In the genomic region with DNA sequence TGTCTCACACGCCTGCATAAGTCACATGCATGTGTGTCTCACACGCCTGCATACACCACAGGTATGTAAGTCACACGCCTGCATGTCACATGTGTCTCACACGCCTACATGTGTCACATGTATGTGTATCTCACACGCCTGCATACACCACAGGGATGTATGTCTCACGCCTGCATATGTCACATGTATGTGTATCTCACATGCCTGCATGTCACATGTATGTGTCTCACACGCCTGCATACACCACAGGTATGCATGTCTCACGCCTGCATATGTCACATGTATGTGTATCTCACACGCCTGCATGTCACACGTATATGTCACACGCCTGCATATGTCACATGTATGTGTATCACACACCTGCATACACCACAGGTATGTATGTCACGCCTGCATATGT, we compare ENCODE assay signal across 25 cellular contexts. TPM values are rescaled to one million over a fixed set of nuclear protein-coding genes. Genes with fewer than 3 reads are reported as not detected.
A peak's percentile ranks its signal among the peaks of the same experiment; 100 is the strongest.
DNase-seq lines count a peak whose midpoint lies in the region; ATAC-seq, FAIRE-seq and TF ChIP-seq lines count a peak whose summit lies in the region.
"Had no signal": no experiment of that assay in that cellular context is flagged by ENCODE, and none has a peak within 500 bp of the region (broad histone marks: within the 10 kb centered on the region; RNA-seq: fewer than 3 reads in every experiment).

No MANE protein-coding gene starts in this region.

- no peaks in the 10 kb centered on the region for H3K36me3 ChIP-seq in H1 (ENCODE audit: control insufficient read depth in 2 of 4, insufficient read depth in 4 of 4, low read length in 3 of 4)
- H3K36me3 ChIP-seq in gastroesophageal sphincter = peaks cover 0 to 1% of the 10 kb centered on the region in 2 donors
- H3K36me3 ChIP-seq: BE2C, HAP-1 had no signal

- no peaks in the 10 kb centered on the region for H3K27me3 Mint-ChIP-seq in activated T-cell treated with anti-CD3 and anti-CD28 coated beads, Interleukin-2, amount 50 U/mL, for 72 hours (ENCODE audit: low read depth)
- H3K27me3 Mint-ChIP-seq: CD4-positive, alpha-beta T cell; CD8-positive, alpha-beta memory T cell had no signal

- H2AFZ ChIP-seq in H1 (ENCODE audit: low read length) = no peak overlapping the region
- H2AFZ ChIP-seq: GM23338 had no signal

- ATAC-seq in activated T-cell treated with anti-CD3 and anti-CD28 coated beads, Interleukin-2, amount 50 U/mL, for 72 hours (replicated peaks in 1 of 2) = no peak
- ATAC-seq in A549 (no peak), gastroesophageal sphincter (no peak)
- ATAC-seq: GM23338 had no signal

- H3K9ac ChIP-seq in H1 (replicated peaks in 1 of 4; ENCODE audit: extremely low read depth in 1 of 4, low read depth in 3 of 4, low read length in 3 of 4) = no peak overlapping the region

- H2BK15ac ChIP-seq in H1 (ENCODE audit: low read length) = no peak overlapping the region

- H3K9me3 Mint-ChIP-seq in activated T-cell treated with anti-CD3 and anti-CD28 coated beads, Interleukin-2, amount 50 U/mL, for 72 hours = peaks cover 0 to 9% of the 10 kb centered on the region in 2 donors
- H3K9me3 Mint-ChIP-seq: CD4-positive, alpha-beta T cell; CD8-positive, alpha-beta memory T cell had no signal

- 62% methylated on average over 12 of the region's 12 CpGs for WGBS in A549 (ENCODE audit: missing lambda C conversion rate)
- WGBS in H1 (ENCODE audit: extremely low coverage in 1 of 2, insufficient coverage in 1 of 2, insufficient read length in 1 of 2, insufficient replicate concordance in 2 of 2, low coverage in 1 of 2, low lambda C conversion rate in 2 of 2, missing lambda C conversion rate in 1 of 2), 2 experiments = 83% methylated on average over 12 of the region's 12 CpGs; no CpG with 5 or more reads in 1 of the 2 experiments
- WGBS in gastroesophageal sphincter (ENCODE audit: low coverage in 1 of 2), 2 donors = 84 to 89% methylated on average over 10 to 12 of the region's 12 CpGs

- no peak overlapping the region for H4K91ac ChIP-seq in H1 (replicated peaks; ENCODE audit: insufficient read length, low read length)

- H2BK120ac ChIP-seq in H1 (replicated peaks; ENCODE audit: low read depth, low read length) = no peak overlapping the region

- H3K4me1 ChIP-seq in A549 = no peaks in the 10 kb centered on the region
- no peaks in the 10 kb centered on the region for H3K4me1 ChIP-seq in H1 (replicated peaks in 1 of 4; ENCODE audit: control insufficient read depth in 3 of 4, insufficient read depth in 4 of 4, low read length in 3 of 4)
- peaks cover 0 to 30% (median 9%) of the 10 kb centered on the region in 3 donors for H3K4me1 ChIP-seq in gastroesophageal sphincter
- H3K4me1 ChIP-seq: BE2C, HAP-1 had no signal

- no peak overlapping the region for H3K14ac ChIP-seq in H1 (ENCODE audit: insufficient read length)

- TF ChIP-seq CTCF in A549 (IDR thresholded peaks at IDR 0.05) (no peak), H1 (IDR thresholded peaks at IDR 0.05; ENCODE audit: control extremely low read depth in 1 of 3, insufficient read depth in 1 of 3, low read depth in 1 of 3, low read length in 3 of 3) (no peak), RWPE1 (conservative IDR thresholded peaks at IDR 0.05; ENCODE audit: low read depth) (no peak), gastroesophageal sphincter (IDR thresholded peaks at IDR 0.05) (no peak)

- no peak overlapping the region for H2BK5ac ChIP-seq in H1 (ENCODE audit: low read depth, low read length)

- no peak for TF ChIP-seq EP300 in A549 (IDR thresholded peaks at IDR 0.05)
- no peak for TF ChIP-seq EP300 in H1 (IDR thresholded peaks at IDR 0.05; ENCODE audit: borderline replicate concordance in 1 of 2, low read depth in 2 of 2, low read length in 2 of 2)
- TF ChIP-seq EP300 in gastroesophageal sphincter (IDR thresholded peaks at IDR 0.05) = no peak

- no peak overlapping the region for H4K5ac ChIP-seq in H1 (ENCODE audit: insufficient read length, low read depth, low read length)

- POLR2A ChIA-PET in A549 (lab: Yijun Ruan, JAX) (no interaction called here), H1 (lab: Charles Lee; ENCODE audit: partially characterized antibody) (no interaction called here), RWPE1 (lab: Yijun Ruan, JAX; ENCODE audit: low non-redundant PET) (no interaction called here)

- H3K18ac ChIP-seq in H1 (ENCODE audit: extremely low read depth, low read length) = no peak overlapping the region

- H3K79me1 ChIP-seq in H1 (ENCODE audit: low read depth, low read length) = no peaks in the 10 kb centered on the region

- H3K23ac ChIP-seq in H1 (ENCODE audit: insufficient read length) = no peak overlapping the region

- peaks cover 4% of the 10 kb centered on the region; the same call in 2 of the 3 replicates for H3K9me3 ChIP-seq in A549
- peaks cover 15 to 31% of the 10 kb centered on the region in 2 experiments for H3K9me3 ChIP-seq in H1 (ENCODE audit: insufficient read depth in 2 of 2, low read depth in 1 of 2, low read length in 1 of 2)
- H3K9me3 ChIP-seq in gastroesophageal sphincter = no peaks in the 10 kb centered on the region
- H3K9me3 ChIP-seq: BE2C, HAP-1 had no signal

- no peak overlapping the region for H3K56ac ChIP-seq in H1 (replicated peaks; ENCODE audit: insufficient read length, low read depth, low read length)

- H3K4me3 ChIP-seq in A549 = no peak overlapping the region
- H3K4me3 ChIP-seq in H1 (ENCODE audit: extremely low read depth in 1 of 4, insufficient read depth in 2 of 4, low read depth in 3 of 4, low read length in 4 of 4) = no peak overlapping the region
- H3K4me3 ChIP-seq in gastroesophageal sphincter = no peak overlapping the region
- H3K4me3 ChIP-seq: BLaER1 treated with 17β-estradiol and CSF1 and Interleukin-3, amounts not matched to agents 10 nM and 100 nM; GM23338; HAP-1 had no signal

- H4K8ac ChIP-seq in H1 (ENCODE audit: extremely low read depth, insufficient read depth, low read length) = no peak overlapping the region

- H2BK20ac ChIP-seq in H1 (ENCODE audit: low read length) = no peak overlapping the region

- H3K27ac ChIP-seq in A549 = no peak overlapping the region
- H3K27ac ChIP-seq in H1 (ENCODE audit: low read depth, low read length) = no peak overlapping the region
- H3K27ac ChIP-seq in RWPE1 = no peak overlapping the region
- H3K27ac ChIP-seq in gastroesophageal sphincter = no peak overlapping the region
- H3K27ac ChIP-seq: 22Rv1; BLaER1 treated with 17β-estradiol and CSF1 and Interleukin-3, amounts not matched to agents 10 nM and 100 nM had no signal

- peaks cover 0 to 4% of the 10 kb centered on the region in 2 experiments for H4K20me1 ChIP-seq in H1 (replicated peaks in 1 of 2; ENCODE audit: control insufficient read depth in 1 of 2, insufficient read depth in 2 of 2, low read length in 2 of 2)

- CTCF ChIA-PET in A549 (lab: Yijun Ruan, JAX) = no interaction called here
- CTCF ChIA-PET in H1 (lab: Charles Lee; ENCODE audit: partially characterized antibody) = no interaction called here
- CTCF ChIA-PET in RWPE1 (lab: Yijun Ruan, JAX) = no interaction called here

- FAIRE-seq in A549 (lab: Jason Lieb, UNC) (no peak), H1 (lab: Jason Lieb, UNC) (peak; percentile 72)
- FAIRE-seq: A204.1, GM18507, H54 had no signal

- H3K4ac ChIP-seq in H1 (replicated peaks; ENCODE audit: insufficient read length, low read depth, low read length) = no peak overlapping the region

- no peak overlapping the region for H2BK12ac ChIP-seq in H1 (ENCODE audit: low read depth, low read length)

- no peak for TF ChIP-seq RAD21 in A549 (conservative IDR thresholded peaks at IDR 0.05 in 1 of 2, IDR thresholded peaks at IDR 0.05 in 1 of 2)
- TF ChIP-seq RAD21 in H1 (IDR thresholded peaks at IDR 0.05 in 1 of 2, conservative IDR thresholded peaks at IDR 0.05 in 1 of 2; ENCODE audit: low read depth in 2 of 2, low read length in 2 of 2) = no peak

- TF ChIP-seq POLR2A in A549 (IDR thresholded peaks at IDR 0.05; ENCODE audit: low read length) (no peak), H1 (IDR thresholded peaks at IDR 0.05; ENCODE audit: control extremely low read depth in 1 of 2, low read depth in 2 of 2, low read length in 2 of 2) (no peak), gastroesophageal sphincter (IDR thresholded peaks at IDR 0.05) (no peak)

- no peaks in the 10 kb centered on the region; the same call in 1 of the 2 replicates for H3K23me2 ChIP-seq in H1 (ENCODE audit: low read depth, low read length)

- DNase-seq in activated T-cell treated with anti-CD3 and anti-CD28 coated beads, Interleukin-2, amount 50 U/mL, for 72 hours = no peak
- DNase-seq in activated T-cell treated with anti-CD3 and anti-CD28 coated beads, Interleukin-2, amount 50 U/mL, for 1 hour = no peak
- DNase-seq in A549 (ENCODE audit: low read depth in 1 of 2, low spot score in 1 of 2) = no peak
- no peak for DNase-seq in H1 (ENCODE audit: low read depth in 1 of 2, low spot score in 2 of 2)
- no peak for DNase-seq in RWPE1 (ENCODE audit: low spot score)
- DNase-seq: ACHN; AML-193; BE2C; Calu3; CD4-positive, alpha-beta T cell; CD8-positive, alpha-beta memory T cell; COR-L47; DMS53; DMS79 treated with DMSO at 0.1 percent for 48 hours; GF-D8 had no signal

- H3K27ac Mint-ChIP-seq in activated T-cell treated with anti-CD3 and anti-CD28 coated beads, Interleukin-2, amount 50 U/mL, for 72 hours = peak overlapping the region; percentile 46
- H3K27ac Mint-ChIP-seq: CD4-positive, alpha-beta T cell; GM23338 had no signal

- no peaks in the 10 kb centered on the region for H3K4me1 Mint-ChIP-seq in activated T-cell treated with anti-CD3 and anti-CD28 coated beads, Interleukin-2, amount 50 U/mL, for 72 hours (ENCODE audit: low read depth)
- H3K4me1 Mint-ChIP-seq: GM23338 had no signal

- H3K27me3 ChIP-seq in H1 (replicated peaks in 1 of 4; ENCODE audit: control insufficient read depth in 3 of 4, extremely low read depth in 1 of 4, insufficient read depth in 3 of 4, low read length in 3 of 4) = peaks cover 0 to 6% (median 1%) of the 10 kb centered on the region in 4 experiments; a peak in 3 of 7 replicates
- peaks cover 35% of the 10 kb centered on the region for H3K27me3 ChIP-seq in gastroesophageal sphincter

- H3K36me3 Mint-ChIP-seq in activated T-cell treated with anti-CD3 and anti-CD28 coated beads, Interleukin-2, amount 50 U/mL, for 72 hours (ENCODE audit: insufficient read depth in 2 of 2) = peaks cover 0 to 3% of the 10 kb centered on the region in 2 donors
- H3K36me3 Mint-ChIP-seq: CD8-positive, alpha-beta memory T cell had no signal

- no peak overlapping the region for H2AK5ac ChIP-seq in H1 (ENCODE audit: low read depth, low read length)

- H3K4me3 Mint-ChIP-seq in activated T-cell treated with anti-CD3 and anti-CD28 coated beads, Interleukin-2, amount 50 U/mL, for 72 hours = no peak overlapping the region
- H3K4me3 Mint-ChIP-seq: CD14-positive monocyte; CD4-positive, alpha-beta T cell; CD8-positive, alpha-beta memory T cell; GM23338 had no signal

- no peaks in the 10 kb centered on the region for H3K79me2 ChIP-seq in H1 (ENCODE audit: control insufficient read depth in 1 of 2, insufficient read depth in 2 of 2, low read length in 2 of 2)

- H3K4me2 ChIP-seq in A549 = no peak overlapping the region
- H3K4me2 ChIP-seq in H1 (ENCODE audit: insufficient read depth in 1 of 2, low read depth in 2 of 2, low read length in 2 of 2) = no peak overlapping the region
- H3K4me2 ChIP-seq: GM23338 had no signal

RNA-seq across cellular contexts. Expression of gene CDH15, which starts 13.8 kb away (rescaled TPM):
- total RNA-seq in activated T-cell treated with anti-CD3 and anti-CD28 coated beads, Interleukin-2, amount 50 U/mL, for 72 hours = not detected
- polyA plus RNA-seq in A549 (2011; rRNA removed) (0.05 TPM in 1 of 2 replicates, not detected in the other), A549 (2017; fragmentation: RNase III; extraction: RNeasy Plus Mini Kit Qiagen cat#74134 plus additional on column Dnase treatment) (0.03 to 0.09 TPM (median 0.08 TPM) in 3 replicates), H1 (2011; rRNA removed) (0.50 and 0.60 TPM in 2 replicates)
- polyA plus RNA-seq in A549 (2012; cell fraction: cytosol; rRNA removed) = 0.03 TPM in 2 replicates
- polyA plus RNA-seq in A549 (2012; cell fraction: nucleus; rRNA removed) = 0.11 and 0.12 TPM in 2 replicates
- not detected in 2 replicates for polyA minus RNA-seq in A549 (2011; rRNA and poly(A)+ RNA removed)
- total RNA-seq in H1 (2021; fragmentation: NEBNext Ultra II Directional; extraction: Animal tissue kit (Norgen Biotek cat#: 25700)) = 0.65 and 0.82 TPM in 2 replicates
- 0.59 TPM for polyA plus RNA-seq in H1 (2011; cell fraction: cytosol; rRNA removed)
- 1.0 TPM for polyA plus RNA-seq in H1 (2011; cell fraction: nucleus; rRNA removed)
- 0.33 to 0.53 TPM (median 0.35 TPM) in 4 replicates for polyA plus RNA-seq in H1 (2012, experiment 1 of 2)
- polyA plus RNA-seq in H1 (2012, experiment 2 of 2) = 0.35 TPM
- polyA plus RNA-seq in H1 (2013, experiment 1 of 2) = 0.65 TPM
- 0.57 TPM for polyA plus RNA-seq in H1 (2013, experiment 2 of 2)
- 0.07 TPM in 1 of 2 replicates, not detected in the other for polyA minus RNA-seq in H1 (2011; rRNA and poly(A)+ RNA removed)
- polyA minus RNA-seq in H1 (2011; cell fraction: cytosol; rRNA and poly(A)+ RNA removed) = 0.73 TPM
- 0.60 TPM for polyA minus RNA-seq in H1 (2011; cell fraction: nucleus; rRNA and poly(A)+ RNA removed)
- 1 to 10 TPM in 1 of 4 donors, under 1 TPM in 2, not detected in 1; 0.15 to 1.1 (median 0.27) TPM for total RNA-seq in gastroesophageal sphincter
- total RNA-seq: Calu3; CD4-positive, alpha-beta T cell; CD8-positive, alpha-beta memory T cell; Daoy had no signal
- polyA plus RNA-seq: CD14-positive monocyte; CD8-positive, alpha-beta memory T cell had no signal

RNA-seq across cellular contexts. Expression of gene SLC22A31, which starts 42.6 kb away (rescaled TPM):
- total RNA-seq in activated T-cell treated with anti-CD3 and anti-CD28 coated beads, Interleukin-2, amount 50 U/mL, for 72 hours = 1 to 10 TPM; 1.3 to 1.6 TPM
- polyA plus RNA-seq in A549 (2011; rRNA removed) (0.36 and 0.42 TPM in 2 replicates), A549 (2017; fragmentation: RNase III; extraction: RNeasy Plus Mini Kit Qiagen cat#74134 plus additional on column Dnase treatment) (0.77 to 1.1 TPM (median 0.98 TPM) in 3 replicates), H1 (2011; rRNA removed) (7.7 and 7.9 TPM in 2 replicates)
- 0.67 and 1.2 TPM in 2 replicates for polyA plus RNA-seq in A549 (2012; cell fraction: cytosol; rRNA removed)
- 15.1 and 16.4 TPM in 2 replicates for polyA plus RNA-seq in A549 (2012; cell fraction: nucleus; rRNA removed)
- polyA minus RNA-seq in A549 (2011; rRNA and poly(A)+ RNA removed) = 0.15 TPM in 1 of 2 replicates, not detected in the other
- 10.6 and 11.1 TPM in 2 replicates for total RNA-seq in H1 (2021; fragmentation: NEBNext Ultra II Directional; extraction: Animal tissue kit (Norgen Biotek cat#: 25700))
- 6.7 TPM for polyA plus RNA-seq in H1 (2011; cell fraction: cytosol; rRNA removed)
- 50.6 TPM for polyA plus RNA-seq in H1 (2011; cell fraction: nucleus; rRNA removed)
- 5.9 to 13.0 TPM (median 10.2 TPM) in 4 replicates for polyA plus RNA-seq in H1 (2012, experiment 1 of 2)
- polyA plus RNA-seq in H1 (2012, experiment 2 of 2) = 5.9 TPM
- 7.2 TPM for polyA plus RNA-seq in H1 (2013, experiment 1 of 2)
- polyA plus RNA-seq in H1 (2013, experiment 2 of 2) = 7.0 TPM
- 1.2 and 2.6 TPM in 2 replicates for polyA minus RNA-seq in H1 (2011; rRNA and poly(A)+ RNA removed)
- 3.0 TPM for polyA minus RNA-seq in H1 (2011; cell fraction: cytosol; rRNA and poly(A)+ RNA removed)
- 10.6 TPM for polyA minus RNA-seq in H1 (2011; cell fraction: nucleus; rRNA and poly(A)+ RNA removed)
- total RNA-seq in gastroesophageal sphincter = not detected
- total RNA-seq: CD8-positive, alpha-beta memory T cell; Daoy had no signal
- polyA plus RNA-seq: CD14-positive monocyte; CD8-positive, alpha-beta memory T cell had no signal

RNA-seq across cellular contexts. Expression of gene ZNF778, which starts 59.7 kb away (rescaled TPM):
- 10 to 100 TPM in 1 of 2 donors, 1 to 10 TPM in 1; 7.2 to 10.9 TPM for total RNA-seq in activated T-cell treated with anti-CD3 and anti-CD28 coated beads, Interleukin-2, amount 50 U/mL, for 72 hours
- polyA plus RNA-seq in A549 (2011; rRNA removed) (9.5 and 10.5 TPM in 2 replicates), A549 (2017; fragmentation: RNase III; extraction: RNeasy Plus Mini Kit Qiagen cat#74134 plus additional on column Dnase treatment) (5.8 to 7.0 TPM (median 7.0 TPM) in 3 replicates), H1 (2011; rRNA removed) (8.6 and 9.5 TPM in 2 replicates)
- polyA plus RNA-seq in A549 (2012; cell fraction: cytosol; rRNA removed) = 3.9 and 4.5 TPM in 2 replicates
- polyA plus RNA-seq in A549 (2012; cell fraction: nucleus; rRNA removed) = 2.6 and 3.2 TPM in 2 replicates
- polyA minus RNA-seq in A549 (2011; rRNA and poly(A)+ RNA removed) = 11.7 and 12.7 TPM in 2 replicates
- 19.8 and 21.9 TPM in 2 replicates for total RNA-seq in H1 (2021; fragmentation: NEBNext Ultra II Directional; extraction: Animal tissue kit (Norgen Biotek cat#: 25700))
- 8.3 TPM for polyA plus RNA-seq in H1 (2011; cell fraction: cytosol; rRNA removed)
- polyA plus RNA-seq in H1 (2011; cell fraction: nucleus; rRNA removed) = 11.0 TPM
- 8.9 to 11.6 TPM (median 10.6 TPM) in 4 replicates for polyA plus RNA-seq in H1 (2012, experiment 1 of 2)
- polyA plus RNA-seq in H1 (2012, experiment 2 of 2) = 0.62 TPM
- 11.3 TPM for polyA plus RNA-seq in H1 (2013, experiment 1 of 2)
- 10.3 TPM for polyA plus RNA-seq in H1 (2013, experiment 2 of 2)
- polyA minus RNA-seq in H1 (2011; rRNA and poly(A)+ RNA removed) = 30.1 and 31.7 TPM in 2 replicates
- polyA minus RNA-seq in H1 (2011; cell fraction: cytosol; rRNA and poly(A)+ RNA removed) = 26.0 TPM
- polyA minus RNA-seq in H1 (2011; cell fraction: nucleus; rRNA and poly(A)+ RNA removed) = 19.5 TPM
- total RNA-seq in gastroesophageal sphincter = 10 to 100 TPM; 11.1 to 28.0 (median 12.4) TPM
